Comparison of ENCODE assay signal across 1 cellular context in the genomic region with DNA sequence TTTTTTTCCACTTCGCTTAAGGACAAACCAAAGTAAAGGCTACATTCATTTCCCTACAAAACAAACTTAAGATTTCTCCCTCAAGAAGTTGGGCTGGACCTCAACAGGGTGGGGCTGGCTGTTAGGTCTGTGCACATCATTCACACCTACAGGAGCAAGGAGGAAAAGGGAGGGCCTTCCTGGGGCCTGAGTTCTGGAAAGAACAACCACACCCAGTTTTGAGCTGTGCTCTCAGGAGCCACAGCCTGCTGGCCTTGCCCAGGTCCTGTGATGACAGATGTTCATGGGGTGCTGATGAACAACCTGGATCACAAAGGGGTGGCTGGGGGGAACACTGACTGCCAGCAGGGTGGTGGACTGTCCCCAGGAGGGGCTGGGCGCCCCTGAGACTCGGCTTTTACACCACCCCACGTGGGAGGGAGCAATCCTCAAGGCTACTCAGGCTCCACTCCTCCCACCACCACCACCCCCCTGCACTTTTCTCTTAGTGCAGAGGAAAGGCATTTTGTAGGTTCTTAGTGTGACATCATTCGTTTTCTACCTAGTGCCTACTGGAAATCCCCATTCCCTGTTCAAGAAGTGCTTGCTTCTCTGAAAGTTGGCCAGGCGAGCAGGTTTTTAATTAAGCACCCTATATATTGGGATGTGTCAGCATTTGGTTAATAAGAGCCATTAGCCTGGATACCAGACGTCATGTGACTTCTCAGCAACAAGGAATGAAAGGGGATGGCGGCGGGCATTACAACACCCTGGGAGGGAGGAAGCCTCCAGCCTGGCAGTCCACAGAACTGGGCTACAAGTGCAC.
TF ChIP-seq lines count a peak whose summit lies in the region.

No MANE protein-coding gene starts in this region.

TF ChIP-seq in WTC11, 78 proteins besides CTCF, POLR2A, EP300 and RAD21 (continued from another document):
- TF ChIP-seq, protein P1, sequence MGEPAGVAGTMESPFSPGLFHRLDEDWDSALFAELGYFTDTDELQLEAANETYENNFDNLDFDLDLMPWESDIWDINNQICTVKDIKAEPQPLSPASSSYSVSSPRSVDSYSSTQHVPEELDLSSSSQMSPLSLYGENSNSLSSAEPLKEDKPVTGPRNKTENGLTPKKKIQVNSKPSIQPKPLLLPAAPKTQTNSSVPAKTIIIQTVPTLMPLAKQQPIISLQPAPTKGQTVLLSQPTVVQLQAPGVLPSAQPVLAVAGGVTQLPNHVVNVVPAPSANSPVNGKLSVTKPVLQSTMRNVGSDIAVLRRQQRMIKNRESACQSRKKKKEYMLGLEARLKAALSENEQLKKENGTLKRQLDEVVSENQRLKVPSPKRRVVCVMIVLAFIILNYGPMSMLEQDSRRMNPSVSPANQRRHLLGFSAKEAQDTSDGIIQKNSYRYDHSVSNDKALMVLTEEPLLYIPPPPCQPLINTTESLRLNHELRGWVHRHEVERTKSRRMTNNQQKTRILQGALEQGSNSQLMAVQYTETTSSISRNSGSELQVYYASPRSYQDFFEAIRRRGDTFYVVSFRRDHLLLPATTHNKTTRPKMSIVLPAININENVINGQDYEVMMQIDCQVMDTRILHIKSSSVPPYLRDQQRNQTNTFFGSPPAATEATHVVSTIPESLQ (CRISPR knock-in tag; IDR thresholded peaks at IDR 0.05), result no peak
- TF ChIP-seq ZBTB21 (CRISPR knock-in tag; IDR thresholded peaks at IDR 0.05; ENCODE audit: borderline replicate concordance) (no peak), GABPB1 (CRISPR knock-in tag; IDR thresholded peaks at IDR 0.05) (no peak), NFE2L1 (CRISPR knock-in tag; IDR thresholded peaks at IDR 0.05) (no peak), SP1 (CRISPR knock-in tag; conservative IDR thresholded peaks at IDR 0.05) (no peak)
- TF ChIP-seq, protein P2, sequence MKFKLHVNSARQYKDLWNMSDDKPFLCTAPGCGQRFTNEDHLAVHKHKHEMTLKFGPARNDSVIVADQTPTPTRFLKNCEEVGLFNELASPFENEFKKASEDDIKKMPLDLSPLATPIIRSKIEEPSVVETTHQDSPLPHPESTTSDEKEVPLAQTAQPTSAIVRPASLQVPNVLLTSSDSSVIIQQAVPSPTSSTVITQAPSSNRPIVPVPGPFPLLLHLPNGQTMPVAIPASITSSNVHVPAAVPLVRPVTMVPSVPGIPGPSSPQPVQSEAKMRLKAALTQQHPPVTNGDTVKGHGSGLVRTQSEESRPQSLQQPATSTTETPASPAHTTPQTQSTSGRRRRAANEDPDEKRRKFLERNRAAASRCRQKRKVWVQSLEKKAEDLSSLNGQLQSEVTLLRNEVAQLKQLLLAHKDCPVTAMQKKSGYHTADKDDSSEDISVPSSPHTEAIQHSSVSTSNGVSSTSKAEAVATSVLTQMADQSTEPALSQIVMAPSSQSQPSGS (CRISPR knock-in tag; IDR thresholded peaks at IDR 0.05; ENCODE audit: borderline replicate concordance, low read depth), result no peak
